12 cellular contexts compared by ENCODE assay signal in the genomic region with DNA sequence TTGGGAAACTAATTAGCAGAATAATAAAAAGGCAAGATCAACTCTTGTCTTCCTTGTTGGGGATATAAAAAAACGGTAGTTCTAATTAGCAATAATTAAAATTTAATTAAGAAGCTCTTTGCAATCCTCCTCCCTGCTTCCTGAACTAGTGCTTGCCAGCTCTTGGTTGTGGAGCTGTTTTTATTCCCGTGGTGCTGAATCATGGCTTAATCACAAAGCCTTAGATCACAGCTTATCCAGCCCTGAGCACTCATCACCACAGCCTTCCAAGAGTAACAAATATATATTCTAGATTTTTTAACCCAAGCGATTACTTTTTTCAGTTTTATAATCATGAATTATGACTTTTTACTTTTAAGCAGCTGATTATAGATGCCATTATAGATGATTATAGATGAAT.
A peak's percentile ranks its signal among the peaks of the same experiment; 100 is the strongest.
DNase-seq lines count a peak whose midpoint lies in the region; ATAC-seq and TF ChIP-seq lines count a peak whose summit lies in the region.
"Had no signal": no experiment of that assay in that cellular context is flagged by ENCODE, and none has a peak within 500 bp of the region (broad histone marks: within the 10 kb centered on the region; RNA-seq: fewer than 3 reads in every experiment).

No MANE protein-coding gene starts in this region.

- H3K27me3 ChIP-seq in BE2C (no peaks in the 10 kb centered on the region), adipocyte (replicated peaks; ENCODE audit: control insufficient read depth, insufficient read depth, low read length) (no peaks in the 10 kb centered on the region), osteoblast (ENCODE audit: insufficient read depth, low read length) (no peaks in the 10 kb centered on the region)
- H3K27me3 ChIP-seq: tibial nerve had no signal

- no peak overlapping the region for H3K4me3 ChIP-seq in BE2C (ENCODE audit: low read depth, low read length)
- H3K4me3 ChIP-seq in adipocyte (ENCODE audit: low read length) = no peak overlapping the region
- no peak overlapping the region for H3K4me3 ChIP-seq in osteoblast (ENCODE audit: insufficient read depth, low read length)
- H3K4me3 ChIP-seq: tibial nerve had no signal

- H2AFZ ChIP-seq in osteoblast (ENCODE audit: low read length) = no peak overlapping the region
- H2AFZ ChIP-seq: parathyroid adenoma had no signal

- no peak overlapping the region for H3K4me3 Mint-ChIP-seq in stimulated activated naive B cell treated with anti-CD40 and anti-IgM and Interleukin-4, amounts not matched to agents 10 μg/mL and 1 μg/mL and 100 μg/mL, for 72 hours

- H3K4me1 Mint-ChIP-seq in stimulated activated naive B cell treated with anti-CD40 and anti-IgM and Interleukin-4, amounts not matched to agents 10 μg/mL and 1 μg/mL and 100 μg/mL, for 72 hours = no peaks in the 10 kb centered on the region

- no peak overlapping the region for H3K27ac Mint-ChIP-seq in stimulated activated naive B cell treated with anti-CD40 and anti-IgM and Interleukin-4, amounts not matched to agents 10 μg/mL and 1 μg/mL and 100 μg/mL, for 72 hours

- peaks cover 12% of the 10 kb centered on the region; the same call in 1 of the 2 replicates for H3K4me1 ChIP-seq in BE2C
- no peaks in the 10 kb centered on the region for H3K4me1 ChIP-seq in adipocyte (ENCODE audit: control insufficient read depth, insufficient read depth, low read length)
- H3K4me1 ChIP-seq in osteoblast (ENCODE audit: insufficient read depth, low read length) = no peaks in the 10 kb centered on the region
- H3K4me1 ChIP-seq: parathyroid adenoma, tibial nerve had no signal

- peaks cover 22% of the 10 kb centered on the region for H3K36me3 ChIP-seq in BE2C
- no peaks in the 10 kb centered on the region for H3K36me3 ChIP-seq in adipocyte (ENCODE audit: control insufficient read depth, insufficient read depth, low read length, severe bottlenecking)
- no peaks in the 10 kb centered on the region for H3K36me3 ChIP-seq in osteoblast (ENCODE audit: insufficient read depth, low read length)
- H3K36me3 ChIP-seq: tibial nerve had no signal

- no peaks in the 10 kb centered on the region for H4K20me1 ChIP-seq in osteoblast (ENCODE audit: insufficient read depth, low read length)

- in situ Hi-C loops in KBM-7 (cut with MboI; ENCODE audit: low pct_unique_long_range_greater_than_20kb, low sequenced_read_pairs) = no loop called here

- H3K27me3 Mint-ChIP-seq in stimulated activated naive B cell treated with anti-CD40 and anti-IgM and Interleukin-4, amounts not matched to agents 10 μg/mL and 1 μg/mL and 100 μg/mL, for 72 hours = peaks cover 23 to 33% of the 10 kb centered on the region in 2 donors

- no peaks in the 10 kb centered on the region for H3K36me3 Mint-ChIP-seq in stimulated activated naive B cell treated with anti-CD40 and anti-IgM and Interleukin-4, amounts not matched to agents 10 μg/mL and 1 μg/mL and 100 μg/mL, for 72 hours

- no peak overlapping the region for H3K9ac ChIP-seq in adipocyte (ENCODE audit: low read length)
- H3K9ac ChIP-seq: parathyroid adenoma had no signal

- H3K27ac ChIP-seq in osteoblast (ENCODE audit: low read depth, low read length) = no peak overlapping the region
- H3K27ac ChIP-seq: parathyroid adenoma, tibial nerve had no signal

- DNase-seq in BE2C = peak; percentile 21
- peak; percentile 15 for DNase-seq in HT1080 (ENCODE audit: low read depth)
- peak; percentile 34 for DNase-seq in adipocyte (ENCODE audit: low read depth)
- DNase-seq in iPS DF 4.7 (ENCODE audit: extremely low read depth, low spot score) = peak; percentile 19
- no peak for DNase-seq in KBM-7
- no peak for DNase-seq in stimulated activated naive B cell treated with anti-CD40 and anti-IgM and Interleukin-4, amounts not matched to agents 10 μg/mL and 1 μg/mL and 100 μg/mL, for 72 hours
- no peak for DNase-seq in osteoblast (ENCODE audit: insufficient read length, low spot score, missing footprints)
- DNase-seq: activated CD4-positive, alpha-beta T cell treated with anti-CD3 and anti-CD28 coated beads for 4 hours; kidney had no signal

- H3K4me2 ChIP-seq in osteoblast (ENCODE audit: insufficient read depth, low read length) = no peak overlapping the region

- H3K9me3 ChIP-seq in BE2C (no peaks in the 10 kb centered on the region), adipocyte (ENCODE audit: control insufficient read depth, low read length) (peaks cover 6% of the 10 kb centered on the region), osteoblast (ENCODE audit: low read depth, low read length) (no peaks in the 10 kb centered on the region)
- H3K9me3 ChIP-seq: tibial nerve had no signal

- no peaks in the 10 kb centered on the region for H3K79me2 ChIP-seq in osteoblast (ENCODE audit: insufficient read depth, low read length)
- H3K79me2 ChIP-seq: parathyroid adenoma had no signal

- TF ChIP-seq CTCF in BE2C (IDR thresholded peaks at IDR 0.05; ENCODE audit: low read depth, low read length) (no peak), osteoblast (IDR thresholded peaks at IDR 0.05; ENCODE audit: extremely low read depth, low read depth, low read length) (no peak)

- no peak for ATAC-seq in HG02763 (IDR thresholded peaks at IDR 0.05; ENCODE audit: unreplicated experiment)
- ATAC-seq in stimulated activated naive B cell treated with anti-CD40 and anti-IgM and Interleukin-4, amounts not matched to agents 10 μg/mL and 1 μg/mL and 100 μg/mL, for 72 hours (replicated peaks) = no peak

- H3K9me3 Mint-ChIP-seq in stimulated activated naive B cell treated with anti-CD40 and anti-IgM and Interleukin-4, amounts not matched to agents 10 μg/mL and 1 μg/mL and 100 μg/mL, for 72 hours = no peaks in the 10 kb centered on the region

Comparison
In these comparisons a context has a peak if more than half of its experiments do, and no peak if none do; other contexts are left out.
1. DNase-seq: peak in BE2C (single experiment), HT1080 (single experiment), adipocyte (single experiment) and iPS DF 4.7 (single experiment); none in KBM-7 (single experiment), stimulated activated naive B cell treated with anti-CD40 and anti-IgM and Interleukin-4, amounts not matched to agents 10 μg/mL and 1 μg/mL and 100 μg/mL, for 72 hours (single experiment) and osteoblast (single experiment).